17 cellular contexts compared by ENCODE assay signal in genomic region chr13:97106323-97106722, GRCh38.
DNase-seq lines count a peak whose midpoint lies in the region; ATAC-seq and TF ChIP-seq lines count a peak whose summit lies in the region.
"Had no signal": no experiment of that assay in that cellular context is flagged by ENCODE, and none has a peak within 500 bp of the region (broad histone marks: within the 10 kb centered on the region; RNA-seq: fewer than 3 reads in every experiment).

No MANE protein-coding gene starts in this region.

- no peaks in the 10 kb centered on the region for H3K36me3 ChIP-seq in Panc1 (ENCODE audit: control insufficient read depth, insufficient read depth, low read length)
- H3K36me3 ChIP-seq in esophagus muscularis mucosa = no peaks in the 10 kb centered on the region
- H3K36me3 ChIP-seq in tibial artery = no peaks in the 10 kb centered on the region
- no peaks in the 10 kb centered on the region for H3K36me3 ChIP-seq in ovary
- H3K36me3 ChIP-seq: BE2C, BLaER1 had no signal

- H3K27ac ChIP-seq in Panc1 (ENCODE audit: low read length) (peak overlapping the region; percentile 48; the same call in 1 of the 2 replicates), esophagus muscularis mucosa (replicated peaks in 1 of 4) (no peak overlapping the region), tibial artery (peak overlapping the region; percentile 38 to 44), ovary (no peak overlapping the region)
- H3K27ac ChIP-seq: 22Rv1, A549, BLaER1 had no signal

- intact Hi-C loops in Panc1 (cut with micrococcal nuclease; ENCODE audit: unreplicated experiment) (no loop called here), esophagus muscularis mucosa (cut with DNase I) (no loop called here), tibial artery (cut with DNase I; ENCODE audit: low total_unique reads) (loop anchor here (5.0 kb wide), 2 partner anchors 256 to 696 kb away; no protein-coding TSS in a partner anchor), ovary (cut with DNase I) (no loop called here)

- WGBS in esophagus muscularis mucosa = 88% methylated on average over 6 of the region's 6 CpGs
- 77 to 87% (median 84%) methylated on average over 6 of the region's 6 CpGs for WGBS in ovary, 3 donors

- TF ChIP-seq EP300 in esophagus muscularis mucosa (IDR thresholded peaks at IDR 0.05) = no peak
- no peak for TF ChIP-seq EP300 in ovary (IDR thresholded peaks at IDR 0.05)

- H3K4me3 ChIP-seq in Panc1 (ENCODE audit: low read depth in 2 of 2, low read length in 2 of 2) (no peak overlapping the region), esophagus muscularis mucosa (no peak overlapping the region), tibial artery (no peak overlapping the region), ovary (no peak overlapping the region)
- H3K4me3 ChIP-seq: A549, BLaER1 had no signal

- CTCF ChIA-PET in Panc1 (lab: Charles Lee) = no interaction called here

- H3K4me1 ChIP-seq in Panc1 (ENCODE audit: control insufficient read depth, insufficient read depth, low read length) = peaks cover 25% of the 10 kb centered on the region
- H3K4me1 ChIP-seq in esophagus muscularis mucosa = peaks cover 11 to 34% (median 32%) of the 10 kb centered on the region in 4 donors
- H3K4me1 ChIP-seq in tibial artery = peaks cover 6 to 55% (median 23%) of the 10 kb centered on the region in 4 donors
- H3K4me1 ChIP-seq in ovary (ENCODE audit: insufficient read depth) = peaks cover 4% of the 10 kb centered on the region

- POLR2A ChIA-PET in Panc1 (lab: Charles Lee) = no interaction called here

- no peak for ATAC-seq in Panc1
- ATAC-seq: A549 had no signal

- DNase-seq in Panc1 (ENCODE audit: low read depth, low spot score) = no peak
- DNase-seq in esophagus muscularis mucosa (ENCODE audit: extremely low spot score) = peak; percentile 86
- DNase-seq in tibial artery = peak in 1 of 2 donors; percentile 74
- DNase-seq in Ammon's horn (ENCODE audit: low spot score) = no peak
- DNase-seq in ovary = no peak
- DNase-seq: AML-193; BE2C; C1 segment of cervical spinal cord; CD4-positive, alpha-beta memory T cell; CD4-positive, CD25-positive, alpha-beta regulatory T cell; CD8-positive, alpha-beta memory T cell; COR-L47; DMS79 treated with DMSO at 0.1 percent for 48 hours; GF-D8 had no signal

- BruUV-seq in Panc1 (replicated peaks; lab: Mats Ljungman, UMichigan) = no TSS peak

- TF ChIP-seq POLR2A in esophagus muscularis mucosa (IDR thresholded peaks at IDR 0.05; ENCODE audit: low read depth) = no peak
- no peak for TF ChIP-seq POLR2A in ovary (IDR thresholded peaks at IDR 0.05)

- no peaks in the 10 kb centered on the region for H3K27me3 ChIP-seq in Panc1 (ENCODE audit: control insufficient read depth, insufficient read depth, low read length)
- no peaks in the 10 kb centered on the region for H3K27me3 ChIP-seq in esophagus muscularis mucosa
- no peaks in the 10 kb centered on the region for H3K27me3 ChIP-seq in tibial artery
- H3K27me3 ChIP-seq in ovary = no peaks in the 10 kb centered on the region
- H3K27me3 ChIP-seq: BE2C, BLaER1 had no signal

- TF ChIP-seq CTCF in Panc1 (IDR thresholded peaks at IDR 0.05) (no peak), esophagus muscularis mucosa (IDR thresholded peaks at IDR 0.05) (no peak), tibial artery (IDR thresholded peaks at IDR 0.05) (no peak), ovary (IDR thresholded peaks at IDR 0.05) (no peak)

- H3K9me3 ChIP-seq in Panc1 (ENCODE audit: control insufficient read depth, insufficient read depth, low read depth, low read length) (no peaks in the 10 kb centered on the region), esophagus muscularis mucosa (no peaks in the 10 kb centered on the region), tibial artery (peaks cover 0 to under 1% (median 0%) of the 10 kb centered on the region in 3 donors), ovary (no peaks in the 10 kb centered on the region)
- H3K9me3 ChIP-seq: A549, BE2C, BLaER1 had no signal

- in situ Hi-C loops in Panc1 (cut with HindIII; ENCODE audit: low pct_unique_long_range_greater_than_20kb, low sequenced_read_pairs) = no loop called here

Comparison
In these comparisons a context has a peak if more than half of its experiments do, and no peak if none do; other contexts are left out.
1. H3K27ac ChIP-seq: peak in Panc1 (single experiment) and tibial artery (2 of 2); none in esophagus muscularis mucosa (0 of 4) and ovary (0 of 2).